ENCODE assay signal across 25 cellular contexts in genomic region chr14:64107438-64107837, GRCh38.
"Had no signal": no experiment of that assay in that cellular context is flagged by ENCODE, and none has a peak within 500 bp of the region (broad histone marks: within the 10 kb centered on the region; RNA-seq: fewer than 3 reads in every experiment).

No MANE protein-coding gene starts in this region.

- H3K4me3 ChIP-seq: lung, prostate gland, right atrium auricular region, smooth muscle cell, stomach, thoracic aorta, transverse colon, upper lobe of right lung had no signal

- H3K9me3 ChIP-seq: neutrophil, prostate gland, right atrium auricular region, stomach, thoracic aorta, transverse colon, upper lobe of right lung had no signal

- H3K4me1 ChIP-seq: prostate gland, right atrium auricular region, upper lobe of right lung had no signal

- DNase-seq: cerebellar nuclear complex; cortex of kidney; effector memory CD8-positive, alpha-beta T cell; erythroblast; head of caudate nucleus; kidney; natural killer cell; stimulated activated CD4-positive, alpha-beta T cell treated with anti-CD3 and anti-CD28 coated beads, Interleukin-12 subunit alpha, Interleukin-12 subunit beta, amount 100 ng/mL, for 4 hours; stimulated activated CD4-positive, alpha-beta T cell treated with anti-CD3 and anti-CD28 coated beads, Interleukin-1b, Interleukin-23, amount 100 ng/mL, for 48 hours; stimulated activated CD4-positive, alpha-beta T cell treated with anti-CD3 and anti-CD28 coated beads, Interleukin-4, amount 100 ng/mL, for 1 hour; stimulated activated CD8-positive, alpha-beta memory T cell treated with anti-CD3 and anti-CD28 coated beads, Interleukin-4, amount 100 ng/mL, for 48 hours; stimulated activated naive CD4-positive, alpha-beta T cell treated with Interleukin-2 at 50 U/mL for 16 hours; stomach; transverse colon; upper lobe of right lung had no signal

- H3K27ac ChIP-seq: neutrophil, prostate gland, right atrium auricular region, stomach, thoracic aorta, transverse colon, upper lobe of right lung had no signal

- H3K36me3 ChIP-seq: prostate gland had no signal

- ATAC-seq: effector memory CD8-positive, alpha-beta T cell; left lobe of liver; natural killer cell; sciatic nerve; upper lobe of right lung had no signal

- H3K27me3 ChIP-seq: neutrophil, right atrium auricular region, stomach, transverse colon, upper lobe of right lung had no signal

- H3K4me2 ChIP-seq: smooth muscle cell had no signal

- FAIRE-seq: endometrium, frontal cortex, kidney had no signal
